In genomic region chrX:2497961-2498780, GRCh38 we compare ENCODE assay signal across 8 cellular contexts. TPM values are rescaled to one million over a fixed set of nuclear protein-coding genes. Genes with fewer than 3 reads are reported as not detected.
A peak's percentile ranks its signal among the peaks of the same experiment; 100 is the strongest.
DNase-seq lines count a peak whose midpoint lies in the region; ATAC-seq, FAIRE-seq and TF ChIP-seq lines count a peak whose summit lies in the region.

No MANE protein-coding gene starts in this region.

- CTCF ChIA-PET in activated CD8-positive, alpha-beta memory T cell treated with anti-CD3 and anti-CD28 coated beads, Interleukin-2, amount 10 ng/mL, durations not matched to agents 7 days and 5 days (lab: Charles Lee) = no interaction called here

- no peak for DNase-seq in activated CD8-positive, alpha-beta memory T cell treated with anti-CD3 and anti-CD28 coated beads, Interleukin-2, amount 10 ng/mL, durations not matched to agents 7 days and 5 days
- no peak for DNase-seq in activated CD8-positive, alpha-beta memory T cell treated with anti-CD3 and anti-CD28 coated beads, Interleukin-2, amount 50 U/mL, for 48 hours
- no peak for DNase-seq in chondrocyte (ENCODE audit: low spot score)
- no peak for DNase-seq in lower lobe of right lung
- no peak for DNase-seq in upper lobe of left lung
- no peak for DNase-seq in effector CD8-positive, alpha-beta T cell (lab: John Stamatoyannopoulos, UW)
- DNase-seq in GM19239 (ENCODE audit: insufficient read length, low spot score) = no peak
- no peak for DNase-seq in T1000 (lab: John Stamatoyannopoulos, UW)

- H3K4me1 ChIP-seq in lower lobe of right lung (peaks cover 29% of the 10 kb centered on the region), upper lobe of left lung (peaks cover 24 to 37% (median 32%) of the 10 kb centered on the region in 4 donors)

- TF ChIP-seq CTCF in chondrocyte (IDR thresholded peaks at IDR 0.05) = no peak
- no peak for TF ChIP-seq CTCF in lower lobe of right lung (IDR thresholded peaks at IDR 0.05)
- TF ChIP-seq CTCF in upper lobe of left lung (IDR thresholded peaks at IDR 0.05) = no peak

- peak overlapping the region; percentile 94 for H3K27ac ChIP-seq in lower lobe of right lung
- H3K27ac ChIP-seq in upper lobe of left lung = peak overlapping the region; percentile 92 to 95 (median 92)

- H3K4me3 ChIP-seq in lower lobe of right lung = peak overlapping the region; percentile 90
- peak overlapping the region in 2 of 4 donors; percentile 91 to 98 for H3K4me3 ChIP-seq in upper lobe of left lung

- H3K36me3 ChIP-seq in lower lobe of right lung (peaks cover 11% of the 10 kb centered on the region), upper lobe of left lung (peaks cover 0 to 8% (median 2%) of the 10 kb centered on the region in 4 donors)

- no peak for ATAC-seq in activated CD8-positive, alpha-beta memory T cell treated with anti-CD3 and anti-CD28 coated beads, Interleukin-2, amount 10 ng/mL, durations not matched to agents 7 days and 5 days
- ATAC-seq in lower lobe of right lung (peak in 1 of 2 donors; percentile 5), upper lobe of left lung (ENCODE audit: low FRiP score in 2 of 2) (no peak)

- no peaks in the 10 kb centered on the region for H3K27me3 ChIP-seq in lower lobe of right lung (ENCODE audit: low read depth)
- H3K27me3 ChIP-seq in upper lobe of left lung = no peaks in the 10 kb centered on the region

- no peak for FAIRE-seq in GM19239 (lab: Jason Lieb, UNC)

- H3K9me3 ChIP-seq in lower lobe of right lung (no peaks in the 10 kb centered on the region), upper lobe of left lung (no peaks in the 10 kb centered on the region)

- WGBS in upper lobe of left lung, 2 donors = 39 to 64% methylated on average over 11 of the region's 11 CpGs

- no peak for TF ChIP-seq POLR2A in upper lobe of left lung (IDR thresholded peaks at IDR 0.05)

- H3K4me1 Mint-ChIP-seq in activated CD8-positive, alpha-beta memory T cell treated with anti-CD3 and anti-CD28 coated beads, Interleukin-2, amount 10 ng/mL, durations not matched to agents 7 days and 5 days = peaks cover 27% of the 10 kb centered on the region
- peaks cover 30% of the 10 kb centered on the region for H3K4me1 Mint-ChIP-seq in chondrocyte (ENCODE audit: low read depth)

- intact Hi-C loops in lower lobe of right lung (cut with DNase I) = no loop called here

- peaks cover 3% of the 10 kb centered on the region for H3K36me3 Mint-ChIP-seq in activated CD8-positive, alpha-beta memory T cell treated with anti-CD3 and anti-CD28 coated beads, Interleukin-2, amount 10 ng/mL, durations not matched to agents 7 days and 5 days
- no peaks in the 10 kb centered on the region for H3K36me3 Mint-ChIP-seq in chondrocyte (ENCODE audit: low read depth)

- H3K4me3 Mint-ChIP-seq in activated CD8-positive, alpha-beta memory T cell treated with anti-CD3 and anti-CD28 coated beads, Interleukin-2, amount 10 ng/mL, durations not matched to agents 7 days and 5 days = no peak overlapping the region
- peak overlapping the region; percentile 70 for H3K4me3 Mint-ChIP-seq in chondrocyte (ENCODE audit: unreplicated experiment)

- no peak for TF ChIP-seq EP300 in upper lobe of left lung (IDR thresholded peaks at IDR 0.05)

- H3K27ac Mint-ChIP-seq in activated CD8-positive, alpha-beta memory T cell treated with anti-CD3 and anti-CD28 coated beads, Interleukin-2, amount 10 ng/mL, durations not matched to agents 7 days and 5 days = peak overlapping the region; percentile 70
- peak overlapping the region; percentile 85 for H3K27ac Mint-ChIP-seq in chondrocyte (ENCODE audit: unreplicated experiment)

- no peaks in the 10 kb centered on the region for H3K27me3 Mint-ChIP-seq in activated CD8-positive, alpha-beta memory T cell treated with anti-CD3 and anti-CD28 coated beads, Interleukin-2, amount 10 ng/mL, durations not matched to agents 7 days and 5 days
- H3K27me3 Mint-ChIP-seq in chondrocyte (ENCODE audit: low read depth) = no peaks in the 10 kb centered on the region

- no peaks in the 10 kb centered on the region for H3K9me3 Mint-ChIP-seq in activated CD8-positive, alpha-beta memory T cell treated with anti-CD3 and anti-CD28 coated beads, Interleukin-2, amount 10 ng/mL, durations not matched to agents 7 days and 5 days (ENCODE audit: low read depth)
- H3K9me3 Mint-ChIP-seq in chondrocyte (ENCODE audit: low read depth) = no peaks in the 10 kb centered on the region

RNA-seq across cellular contexts. Expression of gene DHRSX, which starts 2.6 kb away (rescaled TPM):
- 10 to 100 TPM; 21.1 to 22.5 TPM for total RNA-seq in activated CD8-positive, alpha-beta memory T cell treated with anti-CD3 and anti-CD28 coated beads, Interleukin-2, amount 10 ng/mL, durations not matched to agents 7 days and 5 days
- total RNA-seq in chondrocyte = 30.1 to 35.2 TPM (median 35.0 TPM) in 3 replicates
- 31.9 TPM for total RNA-seq in lower lobe of right lung
- total RNA-seq in upper lobe of left lung = 10 to 100 TPM; 18.2 to 34.8 (median 21.2) TPM

RNA-seq across cellular contexts. Expression of gene ZBED1, which starts 2.6 kb away (rescaled TPM):
- 10 to 100 TPM; 31.7 to 34.9 TPM for total RNA-seq in activated CD8-positive, alpha-beta memory T cell treated with anti-CD3 and anti-CD28 coated beads, Interleukin-2, amount 10 ng/mL, durations not matched to agents 7 days and 5 days
- 39.8 to 45.0 TPM (median 40.1 TPM) in 3 replicates for total RNA-seq in chondrocyte
- 46.3 TPM for total RNA-seq in lower lobe of right lung
- 10 to 100 TPM; 33.2 to 48.7 (median 41.6) TPM for total RNA-seq in upper lobe of left lung
